13 cellular contexts compared by ENCODE assay signal in the genomic region with DNA sequence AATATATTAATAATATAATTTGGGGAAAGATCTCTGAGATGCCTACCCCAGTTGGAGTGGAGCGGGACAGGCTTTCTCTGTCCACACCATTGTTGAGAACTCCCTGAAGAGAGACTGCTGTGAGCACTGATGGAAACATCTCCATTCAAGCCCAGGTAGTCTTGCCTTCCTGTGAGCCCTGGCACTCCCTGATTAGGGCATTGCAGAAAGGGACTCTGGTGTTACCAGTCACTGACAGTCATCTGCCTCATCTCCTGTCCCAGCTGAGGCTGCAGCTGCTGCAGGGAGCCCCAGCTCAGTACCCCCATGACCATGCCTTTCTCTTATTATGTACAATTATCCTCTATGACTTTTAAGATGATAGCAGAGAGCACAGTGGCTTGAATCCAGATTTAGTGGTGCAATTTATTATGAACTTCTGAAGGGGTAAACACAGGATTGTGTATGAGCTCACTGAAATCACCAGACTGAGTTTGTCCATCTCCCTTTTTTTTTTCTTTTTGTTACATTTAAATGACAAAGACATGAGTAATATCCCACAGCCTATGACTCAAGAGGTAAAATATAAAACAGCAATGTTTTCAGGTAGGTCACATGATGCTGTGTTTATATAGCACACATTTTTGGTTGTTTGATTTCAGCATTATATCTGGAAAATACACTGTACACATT.
DNase-seq lines count a peak whose midpoint lies in the region; ATAC-seq and TF ChIP-seq lines count a peak whose summit lies in the region.
"Had no signal": no experiment of that assay in that cellular context is flagged by ENCODE, and none has a peak within 500 bp of the region (broad histone marks: within the 10 kb centered on the region; RNA-seq: fewer than 3 reads in every experiment).

No MANE protein-coding gene starts in this region.

- H3K27ac Mint-ChIP-seq in activated CD8-positive, alpha-beta memory T cell treated with anti-CD3 and anti-CD28 coated beads, Interleukin-2, amount 10 ng/mL, durations not matched to agents 7 days and 5 days: no peak overlapping the region

- no peak overlapping the region for H3K9ac ChIP-seq in Karpas-422 (ENCODE audit: low read length)

- peaks cover 11% of the 10 kb centered on the region for H3K4me1 ChIP-seq in osteoblast (ENCODE audit: insufficient read depth, low read length)
- no peaks in the 10 kb centered on the region; the same call in 1 of the 2 replicates for H3K4me1 ChIP-seq in Karpas-422 (ENCODE audit: low read length)

- H3K36me3 ChIP-seq in osteoblast (ENCODE audit: insufficient read depth, low read length) (no peaks in the 10 kb centered on the region), Karpas-422 (ENCODE audit: insufficient read depth, low read length) (no peaks in the 10 kb centered on the region)
- H3K36me3 ChIP-seq: transverse colon had no signal

- no peak for TF ChIP-seq CTCF in osteoblast (IDR thresholded peaks at IDR 0.05; ENCODE audit: extremely low read depth, low read depth, low read length)

- H3K27ac ChIP-seq in osteoblast (ENCODE audit: low read depth, low read length) (no peak overlapping the region), Karpas-422 (ENCODE audit: low read length) (no peak overlapping the region)
- H3K27ac ChIP-seq: transverse colon had no signal

- in situ Hi-C loops in Caki2 (cut with HindIII; ENCODE audit: low pct_unique_long_range_greater_than_20kb, low sequenced_read_pairs): no loop called here

- H3K4me3 ChIP-seq in osteoblast (ENCODE audit: insufficient read depth, low read length): no peak overlapping the region
- H3K4me3 ChIP-seq in Karpas-422 (ENCODE audit: low read length): no peak overlapping the region
- H3K4me3 ChIP-seq: transverse colon had no signal

- H3K9me3 Mint-ChIP-seq in activated CD8-positive, alpha-beta memory T cell treated with anti-CD3 and anti-CD28 coated beads, Interleukin-2, amount 10 ng/mL, durations not matched to agents 7 days and 5 days (ENCODE audit: low read depth): no peaks in the 10 kb centered on the region

- no peaks in the 10 kb centered on the region for H3K36me3 Mint-ChIP-seq in activated CD8-positive, alpha-beta memory T cell treated with anti-CD3 and anti-CD28 coated beads, Interleukin-2, amount 10 ng/mL, durations not matched to agents 7 days and 5 days

- no peaks in the 10 kb centered on the region for H3K9me2 ChIP-seq in Karpas-422 (replicated peaks; ENCODE audit: insufficient read depth, low read length)

- no peak overlapping the region for H3K4me3 Mint-ChIP-seq in activated CD8-positive, alpha-beta memory T cell treated with anti-CD3 and anti-CD28 coated beads, Interleukin-2, amount 10 ng/mL, durations not matched to agents 7 days and 5 days

- CTCF ChIA-PET in activated CD8-positive, alpha-beta memory T cell treated with anti-CD3 and anti-CD28 coated beads, Interleukin-2, amount 10 ng/mL, durations not matched to agents 7 days and 5 days (lab: Charles Lee): interaction anchor here (1.1 kb wide), 1 partner anchor 10 kb away, joined by 4 read pairs; no protein-coding TSS in a partner anchor

- H3K9me3 ChIP-seq in osteoblast (ENCODE audit: low read depth, low read length) (no peaks in the 10 kb centered on the region), Karpas-422 (ENCODE audit: low read length) (no peaks in the 10 kb centered on the region)
- H3K9me3 ChIP-seq: transverse colon had no signal

- no peaks in the 10 kb centered on the region for H3K4me1 Mint-ChIP-seq in activated CD8-positive, alpha-beta memory T cell treated with anti-CD3 and anti-CD28 coated beads, Interleukin-2, amount 10 ng/mL, durations not matched to agents 7 days and 5 days

- H3K27me3 ChIP-seq in osteoblast (ENCODE audit: insufficient read depth, low read length): no peaks in the 10 kb centered on the region
- no peaks in the 10 kb centered on the region for H3K27me3 ChIP-seq in Karpas-422 (ENCODE audit: low read length)
- H3K27me3 ChIP-seq: transverse colon had no signal

- DNase-seq in Caki2 (ENCODE audit: low read depth): peak; percentile 72
- DNase-seq in M059J (ENCODE audit: low read depth): peak; percentile 85
- DNase-seq in hepatic stellate cell (ENCODE audit: low spot score): peak; percentile 4
- DNase-seq in NCI-H1694 (lab: John Stamatoyannopoulos, UW): no peak
- no peak for DNase-seq in activated CD8-positive, alpha-beta memory T cell treated with anti-CD3 and anti-CD28 coated beads, Interleukin-2, amount 10 ng/mL, durations not matched to agents 7 days and 5 days
- no peak for DNase-seq in osteoblast (ENCODE audit: insufficient read length, low spot score, missing footprints)
- no peak for DNase-seq in Karpas-422
- DNase-seq: DMS 273 treated with DMSO at 0.1 percent for 48 hours, GOT3, kidney, NCI-H524 treated with DMSO at 0.1 percent for 48 hours, transverse colon had no signal

- H4K20me1 ChIP-seq in osteoblast (ENCODE audit: insufficient read depth, low read length) (no peaks in the 10 kb centered on the region), Karpas-422 (ENCODE audit: insufficient read depth, low read depth, low read length) (no peaks in the 10 kb centered on the region)

- H2AFZ ChIP-seq in osteoblast (ENCODE audit: low read length): no peak overlapping the region
- no peak overlapping the region for H2AFZ ChIP-seq in Karpas-422 (ENCODE audit: low read length)

- ATAC-seq in SK-N-SH treated with all-trans-retinoic acid at 6 μM for 48 hours: peak; percentile 79
- ATAC-seq in activated CD8-positive, alpha-beta memory T cell treated with anti-CD3 and anti-CD28 coated beads, Interleukin-2, amount 10 ng/mL, durations not matched to agents 7 days and 5 days: no peak

- H3K27me3 Mint-ChIP-seq in activated CD8-positive, alpha-beta memory T cell treated with anti-CD3 and anti-CD28 coated beads, Interleukin-2, amount 10 ng/mL, durations not matched to agents 7 days and 5 days: peaks cover 25% of the 10 kb centered on the region

- H3K4me2 ChIP-seq in osteoblast (ENCODE audit: insufficient read depth, low read length) (no peak overlapping the region), Karpas-422 (ENCODE audit: low read depth, low read length, poor library complexity, severe bottlenecking) (no peak overlapping the region)

- H3K79me2 ChIP-seq in osteoblast (ENCODE audit: insufficient read depth, low read length) (no peaks in the 10 kb centered on the region), Karpas-422 (ENCODE audit: low read length) (no peaks in the 10 kb centered on the region)

TF ChIP-seq in SK-N-SH treated with all-trans-retinoic acid at 6 μM for 48 hours, 23 proteins besides CTCF, POLR2A, EP300 and RAD21:
- no peak for TF ChIP-seq RARB (CRISPR knock-in tag; IDR thresholded peaks at IDR 0.05)
- TF ChIP-seq ISL1 (CRISPR knock-in tag; IDR thresholded peaks at IDR 0.05): peak; percentile 77
- TF ChIP-seq, protein P1, sequence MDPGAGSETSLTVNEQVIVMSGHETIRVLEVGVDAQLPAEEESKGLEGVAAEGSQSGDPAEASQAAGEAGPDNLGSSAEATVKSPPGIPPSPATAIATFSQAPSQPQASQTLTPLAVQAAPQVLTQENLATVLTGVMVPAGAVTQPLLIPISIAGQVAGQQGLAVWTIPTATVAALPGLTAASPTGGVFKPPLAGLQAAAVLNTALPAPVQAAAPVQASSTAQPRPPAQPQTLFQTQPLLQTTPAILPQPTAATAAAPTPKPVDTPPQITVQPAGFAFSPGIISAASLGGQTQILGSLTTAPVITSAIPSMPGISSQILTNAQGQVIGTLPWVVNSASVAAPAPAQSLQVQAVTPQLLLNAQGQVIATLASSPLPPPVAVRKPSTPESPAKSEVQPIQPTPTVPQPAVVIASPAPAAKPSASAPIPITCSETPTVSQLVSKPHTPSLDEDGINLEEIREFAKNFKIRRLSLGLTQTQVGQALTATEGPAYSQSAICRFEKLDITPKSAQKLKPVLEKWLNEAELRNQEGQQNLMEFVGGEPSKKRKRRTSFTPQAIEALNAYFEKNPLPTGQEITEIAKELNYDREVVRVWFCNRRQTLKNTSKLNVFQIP (CRISPR knock-in tag; IDR thresholded peaks at IDR 0.05; ENCODE audit: borderline replicate concordance, low read depth): no peak
- TF ChIP-seq, protein P2, sequence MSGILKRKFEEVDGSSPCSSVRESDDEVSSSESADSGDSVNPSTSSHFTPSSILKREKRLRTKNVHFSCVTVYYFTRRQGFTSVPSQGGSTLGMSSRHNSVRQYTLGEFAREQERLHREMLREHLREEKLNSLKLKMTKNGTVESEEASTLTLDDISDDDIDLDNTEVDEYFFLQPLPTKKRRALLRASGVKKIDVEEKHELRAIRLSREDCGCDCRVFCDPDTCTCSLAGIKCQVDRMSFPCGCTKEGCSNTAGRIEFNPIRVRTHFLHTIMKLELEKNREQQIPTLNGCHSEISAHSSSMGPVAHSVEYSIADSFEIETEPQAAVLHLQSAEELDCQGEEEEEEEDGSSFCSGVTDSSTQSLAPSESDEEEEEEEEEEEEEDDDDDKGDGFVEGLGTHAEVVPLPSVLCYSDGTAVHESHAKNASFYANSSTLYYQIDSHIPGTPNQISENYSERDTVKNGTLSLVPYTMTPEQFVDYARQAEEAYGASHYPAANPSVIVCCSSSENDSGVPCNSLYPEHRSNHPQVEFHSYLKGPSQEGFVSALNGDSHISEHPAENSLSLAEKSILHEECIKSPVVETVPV (CRISPR knock-in tag; IDR thresholded peaks at IDR 0.05): no peak
- TF ChIP-seq, protein P3, sequence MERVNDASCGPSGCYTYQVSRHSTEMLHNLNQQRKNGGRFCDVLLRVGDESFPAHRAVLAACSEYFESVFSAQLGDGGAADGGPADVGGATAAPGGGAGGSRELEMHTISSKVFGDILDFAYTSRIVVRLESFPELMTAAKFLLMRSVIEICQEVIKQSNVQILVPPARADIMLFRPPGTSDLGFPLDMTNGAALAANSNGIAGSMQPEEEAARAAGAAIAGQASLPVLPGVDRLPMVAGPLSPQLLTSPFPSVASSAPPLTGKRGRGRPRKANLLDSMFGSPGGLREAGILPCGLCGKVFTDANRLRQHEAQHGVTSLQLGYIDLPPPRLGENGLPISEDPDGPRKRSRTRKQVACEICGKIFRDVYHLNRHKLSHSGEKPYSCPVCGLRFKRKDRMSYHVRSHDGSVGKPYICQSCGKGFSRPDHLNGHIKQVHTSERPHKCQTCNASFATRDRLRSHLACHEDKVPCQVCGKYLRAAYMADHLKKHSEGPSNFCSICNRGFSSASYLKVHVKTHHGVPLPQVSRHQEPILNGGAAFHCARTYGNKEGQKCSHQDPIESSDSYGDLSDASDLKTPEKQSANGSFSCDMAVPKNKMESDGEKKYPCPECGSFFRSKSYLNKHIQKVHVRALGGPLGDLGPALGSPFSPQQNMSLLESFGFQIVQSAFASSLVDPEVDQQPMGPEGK (CRISPR knock-in tag; IDR thresholded peaks at IDR 0.05; ENCODE audit: borderline replicate concordance): no peak
- 0 out of 2 replicates have a peak, but pooled peaks have one; percentile 59 for TF ChIP-seq ZFP3 (CRISPR knock-in tag; IDR thresholded peaks at IDR 0.05)

Comparison
In these comparisons a context has a peak if more than half of its experiments do, and no peak if none do; other contexts are left out.
1. DNase-seq: peak in Caki2 (single experiment), M059J (single experiment) and hepatic stellate cell (single experiment); none in NCI-H1694 (single experiment), activated CD8-positive, alpha-beta memory T cell treated with anti-CD3 and anti-CD28 coated beads, Interleukin-2, amount 10 ng/mL, durations not matched to agents 7 days and 5 days (single experiment), osteoblast (single experiment) and Karpas-422 (single experiment).